ENCODE assay signal across 24 cellular contexts in genomic region chr7:41220275-41220674, GRCh38.
"Had no signal": no experiment of that assay in that cellular context is flagged by ENCODE, and none has a peak within 500 bp of the region (broad histone marks: within the 10 kb centered on the region; RNA-seq: fewer than 3 reads in every experiment).

No MANE protein-coding gene starts in this region.

- H3K4me2 ChIP-seq: hepatocyte, neural progenitor cell, smooth muscle cell had no signal

- H3K4me1 ChIP-seq: gastroesophageal sphincter, heart left ventricle, left lung, parathyroid adenoma, thyroid gland had no signal

- H3K9me3 ChIP-seq: esophagus squamous epithelium, gastroesophageal sphincter, heart left ventricle, left lung, thyroid gland had no signal

- H3K9ac ChIP-seq: neural progenitor cell, parathyroid adenoma had no signal

- ATAC-seq: effector memory CD8-positive, alpha-beta T cell; gastroesophageal sphincter; heart left ventricle; left cardiac atrium; left lung; naive thymus-derived CD4-positive, alpha-beta T cell; sciatic nerve; stimulated activated naive CD8-positive, alpha-beta T cell treated with anti-CD3 and anti-CD28 coated beads, Interleukin-15, amount 100 ng/mL, for 72 hours had no signal

- H3K27me3 ChIP-seq: esophagus squamous epithelium, gastroesophageal sphincter, heart left ventricle, hepatocyte, thyroid gland had no signal

- H3K79me2 ChIP-seq: hepatocyte, parathyroid adenoma had no signal

- H3K36me3 ChIP-seq: esophagus squamous epithelium, gastroesophageal sphincter, heart left ventricle, left lung, neural progenitor cell, thyroid gland had no signal

- H3K4me3 ChIP-seq: coronary artery, esophagus squamous epithelium, gastroesophageal sphincter, heart left ventricle, hepatocyte, left lung, neural progenitor cell, smooth muscle cell, thyroid gland had no signal

- H3K27ac ChIP-seq: coronary artery, esophagus squamous epithelium, gastroesophageal sphincter, heart left ventricle, hepatocyte, left lung, neural progenitor cell, parathyroid adenoma, thyroid gland had no signal

- H2AFZ ChIP-seq: hepatocyte, neural progenitor cell, parathyroid adenoma had no signal

- DNase-seq: effector memory CD8-positive, alpha-beta T cell; erythroblast; esophagus squamous epithelium; foreskin fibroblast; heart left ventricle; left cardiac atrium; left lung; mesendoderm; midbrain; naive thymus-derived CD4-positive, alpha-beta T cell; stimulated activated CD4-positive, alpha-beta T cell treated with anti-CD3 and anti-CD28 coated beads, Interleukin-12 subunit alpha, Interleukin-12 subunit beta, amount 100 ng/mL, for 4 hours; stimulated activated CD4-positive, alpha-beta T cell treated with anti-CD3 and anti-CD28 coated beads, Interleukin-1b, Interleukin-23, amount 100 ng/mL, for 48 hours; stimulated activated CD4-positive, alpha-beta T cell treated with anti-CD3 and anti-CD28 coated beads, Interleukin-4, amount 100 ng/mL, for 1 hour; stimulated activated CD8-positive, alpha-beta memory T cell treated with anti-CD3 and anti-CD28 coated beads, Interleukin-4, amount 100 ng/mL, for 48 hours; stimulated activated naive CD4-positive, alpha-beta T cell; stimulated activated naive CD8-positive, alpha-beta T cell treated with anti-CD3 and anti-CD28 coated beads, Interleukin-15, amount 100 ng/mL, for 72 hours; thyroid gland had no signal
